8 cellular contexts compared by ENCODE assay signal in genomic region chr18:79071037-79071960, GRCh38.
A peak's percentile ranks its signal among the peaks of the same experiment; 100 is the strongest.
DNase-seq lines count a peak whose midpoint lies in the region; TF ChIP-seq lines count a peak whose summit lies in the region.

No MANE protein-coding gene starts in this region.

- H3K4me3 ChIP-seq in adipocyte (ENCODE audit: low read length) (peak overlapping the region; percentile 84), neutrophil (ENCODE audit: low read depth in 1 of 2, low read length in 1 of 2) (no peak overlapping the region)

- no peaks in the 10 kb centered on the region for H3K27me3 ChIP-seq in adipocyte (replicated peaks; ENCODE audit: control insufficient read depth, insufficient read depth, low read length)
- H3K27me3 ChIP-seq in neutrophil = peaks cover 19% of the 10 kb centered on the region

- no peak for TF ChIP-seq CTCF in neutrophil (IDR thresholded peaks at IDR 0.05)

- H3K9ac ChIP-seq in adipocyte (ENCODE audit: low read length) = no peak overlapping the region

- no peaks in the 10 kb centered on the region for H3K9me3 ChIP-seq in adipocyte (ENCODE audit: control insufficient read depth, low read length)
- H3K9me3 ChIP-seq in neutrophil = no peaks in the 10 kb centered on the region

- DNase-seq in SKM-1 treated with dmso at 0.1 percent for 144 hours (lab: John Stamatoyannopoulos, UW; ENCODE audit: unreplicated experiment) (peak; percentile 26), SKM-1 (lab: John Stamatoyannopoulos, UW; ENCODE audit: unreplicated experiment) (no peak), NCI-H748 treated with DMSO at 0.1 percent for 48 hours (lab: John Stamatoyannopoulos, UW) (peak; percentile 23), adipocyte (ENCODE audit: low read depth) (no peak), cerebellar cortex (ENCODE audit: low spot score) (no peak), DMS 273 treated with DMSO at 0.1 percent for 48 hours (lab: John Stamatoyannopoulos, UW) (no peak)
- DNase-seq in activated CD4-positive, CD25-positive, alpha-beta regulatory T cell (lab: John Stamatoyannopoulos, UW) = no peak

- H3K4me1 ChIP-seq in adipocyte (ENCODE audit: control insufficient read depth, insufficient read depth, low read length) (peaks cover 23% of the 10 kb centered on the region), neutrophil (ENCODE audit: control insufficient read depth in 1 of 2, insufficient read depth in 1 of 2, low read depth in 1 of 2, low read length in 1 of 2) (peaks cover 27 to 28% of the 10 kb centered on the region in 2 experiments)

- H3K36me3 ChIP-seq in adipocyte (ENCODE audit: control insufficient read depth, insufficient read depth, low read length, severe bottlenecking) (no peaks in the 10 kb centered on the region), neutrophil (no peaks in the 10 kb centered on the region)

- H3K27ac ChIP-seq in neutrophil = peak overlapping the region; percentile 68

Comparison
In these comparisons a context has a peak if more than half of its experiments do, and no peak if none do; other contexts are left out.
1. DNase-seq: peak in SKM-1 treated with dmso at 0.1 percent for 144 hours (single experiment) and NCI-H748 treated with DMSO at 0.1 percent for 48 hours (single experiment); none in SKM-1 (single experiment), adipocyte (single experiment), activated CD4-positive, CD25-positive, alpha-beta regulatory T cell (0 of 4), cerebellar cortex (single experiment) and DMS 273 treated with DMSO at 0.1 percent for 48 hours (single experiment).